In genomic region chr22:17072877-17073276, GRCh38 we compare ENCODE assay signal across 26 cellular contexts. TPM values are rescaled to one million over a fixed set of nuclear protein-coding genes. Genes with fewer than 3 reads are reported as not detected.
"Had no signal": no experiment of that assay in that cellular context is flagged by ENCODE, and none has a peak within 500 bp of the region (broad histone marks: within the 10 kb centered on the region; RNA-seq: fewer than 3 reads in every experiment).

No MANE protein-coding gene starts in this region.

- DNase-seq: stimulated activated CD4-positive, alpha-beta T cell treated with anti-CD3 and anti-CD28 coated beads, Interleukin-2, amount 100 ng/mL, for 48 hours; stimulated activated CD4-positive, alpha-beta T cell treated with anti-CD3 and anti-CD28 coated beads, Interleukin-4, amount 100 ng/mL, for 1 hour; stimulated activated CD4-positive, alpha-beta T cell treated with anti-CD3 and anti-CD28 coated beads, Interleukin-4, amount 100 ng/mL, for 24 hours; stimulated activated CD4-positive, alpha-beta T cell treated with anti-CD3 and anti-CD28 coated beads, Interleukin-4, amount 100 ng/mL, for 4 hours; stimulated activated CD8-positive, alpha-beta memory T cell treated with anti-CD3 and anti-CD28 coated beads, Interleukin-4, amount 100 ng/mL, for 48 hours; stimulated activated naive B cell treated with anti-CD40 and anti-IgM and Interleukin-4, amounts not matched to agents 10 μg/mL and 1 μg/mL and 100 μg/mL, for 72 hours; stimulated activated naive CD4-positive, alpha-beta T cell; stimulated activated naive CD4-positive, alpha-beta T cell treated with Interleukin-2 at 50 U/mL for 16 hours; stimulated activated naive CD8-positive, alpha-beta T cell treated with anti-CD3 and anti-CD28 coated beads, Interleukin-15, amount 100 ng/mL, for 72 hours; stimulated activated naive CD8-positive, alpha-beta T cell treated with anti-CD3 and anti-CD28 coated beads, Interleukin-15, Interleukin-2, amounts not matched to agents 100 U/mL and 50 U/mL, for 24 hours; stomach; substantia nigra; testis; thyroid gland; tibial artery; transverse colon; trophoblast cell; upper lobe of left lung; upper lobe of right lung; uterus had no signal

- H3K27me3 ChIP-seq: stomach, suprapubic skin, testis, thyroid gland, tibial nerve, transverse colon, upper lobe of left lung, upper lobe of right lung, uterus, vagina had no signal

- H3K27ac ChIP-seq: stomach, suprapubic skin, testis, thoracic aorta, thyroid gland, tibial artery, tibial nerve, transverse colon, upper lobe of left lung, upper lobe of right lung, uterus, vagina had no signal

- H3K36me3 ChIP-seq: stomach, suprapubic skin, thoracic aorta, thyroid gland, tibial artery, tibial nerve, transverse colon, upper lobe of left lung, upper lobe of right lung, uterus, vagina had no signal

- H3K9me3 ChIP-seq: stomach, suprapubic skin, testis, thoracic aorta, thyroid gland, tibial artery, tibial nerve, transverse colon, upper lobe of left lung, upper lobe of right lung, uterus, vagina had no signal

- H3K4me1 ChIP-seq: testis, transverse colon, upper lobe of right lung, uterus, vagina had no signal

- ATAC-seq: stimulated activated effector memory CD8-positive, alpha-beta T cell treated with anti-CD3 and anti-CD28 coated beads, Interleukin-12 subunit alpha, Interleukin-12 subunit beta, amount 100 ng/mL, for 72 hours; stimulated activated memory B cell treated with anti-CD40 and anti-IgM and Interleukin-4, amounts not matched to agents 10 μg/mL and 1 μg/mL and 100 μg/mL, for 72 hours; stimulated activated naive B cell treated with anti-CD40 and anti-IgM and Interleukin-4, amounts not matched to agents 10 μg/mL and 1 μg/mL and 100 μg/mL, for 72 hours; stimulated activated naive CD8-positive, alpha-beta T cell treated with anti-CD3 and anti-CD28 coated beads, Interleukin-15, amount 100 ng/mL, for 72 hours; stimulated activated naive CD8-positive, alpha-beta T cell treated with anti-CD3 and anti-CD28 coated beads, Interleukin-15, Interleukin-2, amounts not matched to agents 100 U/mL and 50 U/mL, for 24 hours; upper lobe of right lung had no signal

- H3K4me3 ChIP-seq: stomach, suprapubic skin, testis, thoracic aorta, thyroid gland, tibial artery, tibial nerve, transverse colon, upper lobe of left lung, upper lobe of right lung, uterus, vagina had no signal

RNA-seq across cellular contexts. Expression of gene TMEM121B, which starts 48.3 kb away (rescaled TPM):
- total RNA-seq: vagina had no signal
